10 cellular contexts compared by ENCODE assay signal in the genomic region with DNA sequence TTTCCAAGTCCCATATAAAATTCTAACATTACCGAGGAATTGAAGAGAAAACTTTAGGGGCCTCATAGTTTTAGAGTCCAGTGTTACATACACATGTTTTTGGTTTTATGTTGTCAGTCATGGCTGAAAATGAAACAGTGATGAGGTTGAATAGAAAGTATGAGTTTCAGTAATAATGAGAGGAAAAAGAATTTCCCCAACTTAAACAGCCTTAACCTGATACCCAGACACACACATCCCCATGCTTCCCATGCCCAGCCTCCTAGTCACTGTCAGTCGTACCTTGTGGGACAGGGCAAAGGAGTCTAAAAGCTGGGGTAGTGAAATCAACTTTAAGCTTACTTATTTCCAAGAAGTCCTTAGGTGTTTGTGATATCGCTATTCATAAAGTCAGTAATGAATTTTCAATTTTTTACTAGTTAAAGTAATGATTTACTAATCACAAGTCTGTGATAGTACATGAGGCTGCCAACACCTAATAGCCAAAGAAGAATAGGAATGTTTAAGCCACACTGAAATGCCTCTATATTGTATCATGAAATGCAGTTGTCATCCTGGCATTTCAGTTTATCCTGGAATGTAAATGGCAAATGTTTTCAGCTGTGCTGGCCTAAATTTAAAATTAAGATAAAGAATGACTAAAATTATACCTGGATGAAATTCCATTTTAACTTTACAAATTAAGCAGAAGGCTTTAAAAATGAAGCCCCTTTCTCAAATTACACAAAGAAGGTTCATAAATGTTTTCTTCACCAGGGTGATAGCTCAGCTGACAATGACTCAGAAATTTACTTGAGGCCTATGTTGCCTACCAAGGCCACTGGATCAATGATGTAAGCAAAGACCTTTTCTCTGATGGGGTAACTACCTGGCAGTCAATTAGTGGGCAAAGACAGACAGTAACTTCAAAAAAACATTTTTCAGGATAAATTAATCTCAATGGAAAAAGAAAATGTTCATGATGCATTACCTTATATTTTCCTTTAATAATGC. TPM values are rescaled to one million over a fixed set of nuclear protein-coding genes. Genes with fewer than 3 reads are reported as not detected.
A peak's percentile ranks its signal among the peaks of the same experiment; 100 is the strongest.
DNase-seq lines count a peak whose midpoint lies in the region; ATAC-seq, FAIRE-seq and TF ChIP-seq lines count a peak whose summit lies in the region.
"Had no signal": no experiment of that assay in that cellular context is flagged by ENCODE, and none has a peak within 500 bp of the region (broad histone marks: within the 10 kb centered on the region; RNA-seq: fewer than 3 reads in every experiment).

No MANE protein-coding gene starts in this region.

- no peaks in the 10 kb centered on the region for H3K9me3 Mint-ChIP-seq in glutamatergic neuron (ENCODE audit: unreplicated experiment)

- H3K9me3 ChIP-seq in HAP-1: no peaks in the 10 kb centered on the region

- no peaks in the 10 kb centered on the region for H3K27me3 Mint-ChIP-seq in glutamatergic neuron (ENCODE audit: unreplicated experiment)

- ATAC-seq in GM19463 (IDR thresholded peaks at IDR 0.05; ENCODE audit: unreplicated experiment) (peak; percentile 83), HG03135 (IDR thresholded peaks at IDR 0.05; ENCODE audit: unreplicated experiment) (peak; percentile 77), esophagus mucosa (no peak)

- no peaks in the 10 kb centered on the region for H3K4me1 Mint-ChIP-seq in glutamatergic neuron (ENCODE audit: low read depth, unreplicated experiment)

- H3K36me3 Mint-ChIP-seq in glutamatergic neuron (ENCODE audit: unreplicated experiment): no peaks in the 10 kb centered on the region

- TF ChIP-seq CTCF in coronary artery (IDR thresholded peaks at IDR 0.05) (no peak), glutamatergic neuron (IDR thresholded peaks at IDR 0.05; ENCODE audit: partially characterized antibody, unreplicated experiment) (no peak)

- H3K36me3 ChIP-seq in HAP-1 (replicated peaks): peaks cover 5% of the 10 kb centered on the region; the same call in 1 of the 2 replicates

- H3K27me3 ChIP-seq in HAP-1 (ENCODE audit: low read depth): no peaks in the 10 kb centered on the region

- peaks cover 6% of the 10 kb centered on the region for H3K4me1 ChIP-seq in HAP-1

- in situ Hi-C loops in HAP-1 (cut with MboI; ENCODE audit: low sequenced_read_pairs): no loop called here

- no peak overlapping the region for H3K4me3 Mint-ChIP-seq in glutamatergic neuron (ENCODE audit: unreplicated experiment)

- FAIRE-seq in GM18507 (lab: Jason Lieb, UNC): peak; percentile 92

- DNase-seq in GM18507 (ENCODE audit: extremely low spot score, insufficient read length, low read depth) (peak; percentile 3), coronary artery (ENCODE audit: low spot score) (no peak), glutamatergic neuron (no peak), NCI-H748 (lab: John Stamatoyannopoulos, UW; ENCODE audit: unreplicated experiment) (no peak), HAP-1 (ENCODE audit: low spot score in 2 of 2) (no peak)
- DNase-seq: NCI-H1092, T1000 had no signal

- H3K27ac ChIP-seq in coronary artery: peak overlapping the region; percentile 55 to 73

- no peak overlapping the region for H3K4me3 ChIP-seq in coronary artery
- no peak overlapping the region for H3K4me3 ChIP-seq in HAP-1

- H3K27ac Mint-ChIP-seq in glutamatergic neuron (ENCODE audit: unreplicated experiment): no peak overlapping the region

RNA-seq across cellular contexts. Expression of a gene that starts 24.2 kb away (rescaled TPM):
- not detected for total RNA-seq in glutamatergic neuron (ENCODE audit: unreplicated experiment)
- total RNA-seq in esophagus mucosa: 0.40 TPM

RNA-seq across cellular contexts. Expression of a gene that starts 59.4 kb away (rescaled TPM):
- total RNA-seq in glutamatergic neuron (ENCODE audit: unreplicated experiment) (not detected), esophagus mucosa (0.12 TPM)
